2 cellular contexts compared by ENCODE assay signal in the genomic region with DNA sequence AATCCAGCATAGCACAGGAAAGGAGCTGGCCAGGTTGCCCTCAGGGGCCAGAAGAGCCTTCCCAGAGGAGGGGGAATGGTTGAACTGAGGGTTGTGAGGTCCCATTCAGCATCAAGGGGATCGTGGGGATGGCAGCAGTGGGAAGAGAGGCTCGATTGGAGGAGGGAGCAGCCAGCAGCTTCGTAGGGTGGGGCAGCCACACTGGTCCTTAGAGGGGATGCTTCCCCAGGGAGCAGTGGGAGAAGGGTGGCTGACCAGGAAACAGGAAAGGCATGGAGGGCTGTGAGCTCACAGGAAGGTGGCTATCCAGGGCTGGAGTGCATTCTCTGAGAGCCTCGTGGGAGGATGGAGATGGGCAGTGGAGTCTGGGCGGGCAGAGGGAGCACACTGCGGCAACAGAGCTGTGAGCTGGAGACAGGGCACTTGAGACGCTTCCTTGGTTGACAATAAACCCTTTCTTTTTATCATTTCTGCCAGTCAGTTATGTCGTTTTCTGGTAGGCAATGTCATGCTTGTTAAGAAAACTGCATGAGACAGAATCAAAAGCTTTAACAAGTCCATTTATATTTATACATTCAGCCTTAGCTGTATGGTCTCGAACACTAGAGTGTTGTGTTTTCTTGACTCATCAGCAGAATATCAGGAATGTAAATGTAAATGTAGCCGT.
A peak's percentile ranks its signal among the peaks of the same experiment; 100 is the strongest.
TF ChIP-seq lines count a peak whose summit lies in the region.

No MANE protein-coding gene starts in this region.

TF ChIP-seq in IMR-90, 13 proteins besides CTCF, POLR2A, EP300 and RAD21:
- TF ChIP-seq MAFK (IDR thresholded peaks at IDR 0.05; ENCODE audit: low read depth, low read length) (0 out of 2 replicates have a peak, but pooled peaks have one; percentile 25), RCOR1 (IDR thresholded peaks at IDR 0.05; ENCODE audit: insufficient replicate concordance, low read length) (no peak)

TF ChIP-seq in H1, 55 proteins besides CTCF, POLR2A, EP300 and RAD21:
- TF ChIP-seq FOSL1 (IDR thresholded peaks at IDR 0.05; ENCODE audit: insufficient read depth, low read depth, low read length) = no peak
- TF ChIP-seq SP1 (IDR thresholded peaks at IDR 0.05; ENCODE audit: low read depth, low read length) = no peak
- TF ChIP-seq CBX8 (IDR thresholded peaks at IDR 0.05; ENCODE audit: borderline replicate concordance, low read depth, low read length) = no peak
- TF ChIP-seq SRF (IDR thresholded peaks at IDR 0.05; ENCODE audit: low read depth, low read length) = no peak
- no peak for TF ChIP-seq NANOG (IDR thresholded peaks at IDR 0.05; ENCODE audit: insufficient read depth, low read depth, low read length, poor library complexity, severe bottlenecking)
- no peak for TF ChIP-seq ZNF274 (IDR thresholded peaks at IDR 0.05; ENCODE audit: borderline replicate concordance, extremely low read depth, low read length)
- no peak for TF ChIP-seq KDM5A (IDR thresholded peaks at IDR 0.05; ENCODE audit: low read length)
- TF ChIP-seq BRCA1 (IDR thresholded peaks at IDR 0.05; ENCODE audit: low read depth, low read length) = no peak
- TF ChIP-seq RFX5 (IDR thresholded peaks at IDR 0.05; ENCODE audit: borderline replicate concordance, low read depth, low read length) = no peak
- no peak for TF ChIP-seq CHD2 (IDR thresholded peaks at IDR 0.05; ENCODE audit: low read length)
- no peak for TF ChIP-seq SAP30 (IDR thresholded peaks at IDR 0.05; ENCODE audit: insufficient read depth, insufficient replicate concordance, low read length)
- TF ChIP-seq JUN (IDR thresholded peaks at IDR 0.05; ENCODE audit: low read depth, low read length) = no peak
- TF ChIP-seq SIX5 (IDR thresholded peaks at IDR 0.05; ENCODE audit: low read depth, low read length) = no peak
TF ChIP-seq in H1: peak in this region for 0.
